9 cellular contexts compared by ENCODE assay signal in the genomic region with DNA sequence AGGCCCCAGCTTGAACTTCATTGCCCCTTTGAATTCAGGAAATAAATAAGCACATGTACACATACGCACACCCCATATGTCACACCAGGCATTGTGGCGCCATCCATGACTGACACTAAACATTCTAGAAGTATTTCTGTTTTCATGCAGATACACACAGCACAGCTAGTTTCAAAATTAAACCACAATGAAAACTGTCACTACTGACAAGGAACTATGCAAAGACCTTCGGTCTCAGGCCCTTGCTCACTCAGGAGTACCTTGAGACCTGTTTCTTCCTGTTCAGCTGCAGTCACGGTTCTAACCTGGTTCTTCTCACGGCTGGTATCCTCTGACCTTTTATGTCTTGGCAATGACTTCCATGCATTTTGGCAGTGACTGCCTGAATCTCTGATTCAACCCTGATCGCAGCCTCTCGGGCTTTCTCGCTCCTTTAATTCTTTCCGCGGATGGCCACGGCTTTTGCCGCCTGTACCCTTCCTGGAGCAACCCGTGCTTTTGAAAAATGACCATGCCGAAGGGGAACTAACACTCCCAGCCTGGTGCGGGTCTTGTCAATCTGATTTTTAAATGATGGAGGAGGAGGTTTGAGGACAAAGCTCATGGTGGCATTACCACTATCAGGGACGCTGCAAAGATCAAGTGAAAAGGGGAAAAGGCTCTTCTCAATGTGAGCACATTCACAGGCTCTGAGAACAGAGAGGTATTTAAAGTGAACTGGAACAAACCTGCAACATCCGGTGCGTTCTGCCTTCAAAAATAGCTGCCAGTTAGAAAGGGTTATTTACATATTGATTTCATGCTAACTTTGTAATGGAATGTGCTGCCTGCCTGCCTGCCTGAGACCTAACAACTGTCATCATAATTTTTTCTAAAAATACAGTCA.
DNase-seq lines count a peak whose midpoint lies in the region; ATAC-seq and TF ChIP-seq lines count a peak whose summit lies in the region.
"Had no signal": no experiment of that assay in that cellular context is flagged by ENCODE, and none has a peak within 500 bp of the region (broad histone marks: within the 10 kb centered on the region; RNA-seq: fewer than 3 reads in every experiment).

No MANE protein-coding gene starts in this region.

- DNase-seq in DMS 273 (lab: John Stamatoyannopoulos, UW; ENCODE audit: unreplicated experiment) (peak; percentile 93), DMS 273 treated with DMSO at 0.1 percent for 48 hours (lab: John Stamatoyannopoulos, UW) (no peak), activated B cell treated with CpG ODN at 0.5 μM for 24 hours (peak; percentile 44), renal cortical epithelial cell (ENCODE audit: low read depth) (peak; percentile 37), NCI-H510A (lab: John Stamatoyannopoulos, UW) (no peak)
- DNase-seq in stimulated activated CD4-positive, alpha-beta T cell treated with anti-CD3 and anti-CD28 coated beads, Interleukin-4, amount 100 ng/mL, for 4 hours = no peak
- no peak for DNase-seq in effector CD8-positive, alpha-beta T cell (lab: John Stamatoyannopoulos, UW)

- H3K36me3 Mint-ChIP-seq in activated B cell treated with CpG ODN at 0.5 μM for 24 hours (ENCODE audit: low read depth) = peaks cover 18% of the 10 kb centered on the region

- TF ChIP-seq CTCF in activated B cell treated with CpG ODN at 0.5 μM for 24 hours (IDR thresholded peaks at IDR 0.05) = no peak

- POLR2A ChIA-PET in activated B cell treated with CpG ODN at 0.5 μM for 24 hours (lab: Charles Lee) = interaction anchor here (0.5 to 4.8 kb wide), 40 partner anchors 8 to 1000 kb away, joined by 3 to 85 read pairs (median 5); partner anchors contain the start of genes POU3F1 and UTP11

- CTCF ChIA-PET in activated B cell treated with CpG ODN at 0.5 μM for 24 hours (lab: Charles Lee) = interaction anchor here (0.9 to 2.3 kb wide), 8 partner anchors 15 to 448 kb away, joined by 3 to 10 read pairs (median 4); no protein-coding TSS in a partner anchor

- H3K4me3 Mint-ChIP-seq in activated B cell treated with CpG ODN at 0.5 μM for 24 hours = peak overlapping the region; percentile 91
- H3K4me3 Mint-ChIP-seq: dendritic cell treated with granulocyte-macrophage colony-stimulating factor and Interleukin-4, amounts not matched to agents 40 ng/mL and 50 ng/mL, for 4 days had no signal

- peak; percentile 71 for ATAC-seq in HG02884 (IDR thresholded peaks at IDR 0.05; ENCODE audit: unreplicated experiment)
- ATAC-seq in activated B cell treated with CpG ODN at 0.5 μM for 24 hours (ENCODE audit: low read depth) = peak; percentile 81

- H3K27ac Mint-ChIP-seq in activated B cell treated with CpG ODN at 0.5 μM for 24 hours = peak overlapping the region; percentile 98
- H3K27ac Mint-ChIP-seq: dendritic cell treated with granulocyte-macrophage colony-stimulating factor and Interleukin-4, amounts not matched to agents 40 ng/mL and 50 ng/mL, for 4 days had no signal

- no peaks in the 10 kb centered on the region for H3K27me3 Mint-ChIP-seq in activated B cell treated with CpG ODN at 0.5 μM for 24 hours

- H3K4me1 Mint-ChIP-seq in activated B cell treated with CpG ODN at 0.5 μM for 24 hours = peaks cover 67% of the 10 kb centered on the region

- intact Hi-C loops in activated B cell treated with CpG ODN at 0.5 μM for 24 hours (cut with micrococcal nuclease) = loop anchor here (1.0 to 10.0 kb wide), 9 partner anchors 16 to 445 kb away; partner anchors contain the start of gene MYCBP

- H3K9me3 Mint-ChIP-seq in activated B cell treated with CpG ODN at 0.5 μM for 24 hours = peaks cover 12% of the 10 kb centered on the region

Comparison
In these comparisons a context has a peak if more than half of its experiments do, and no peak if none do; other contexts are left out.
1. DNase-seq: peak in DMS 273 (single experiment), activated B cell treated with CpG ODN at 0.5 μM for 24 hours (single experiment) and renal cortical epithelial cell (single experiment); none in DMS 273 treated with DMSO at 0.1 percent for 48 hours (single experiment), stimulated activated CD4-positive, alpha-beta T cell treated with anti-CD3 and anti-CD28 coated beads, Interleukin-4, amount 100 ng/mL, for 4 hours (0 of 2), NCI-H510A (single experiment) and effector CD8-positive, alpha-beta T cell (single experiment).